1 cellular context compared by ENCODE assay signal in the genomic region with DNA sequence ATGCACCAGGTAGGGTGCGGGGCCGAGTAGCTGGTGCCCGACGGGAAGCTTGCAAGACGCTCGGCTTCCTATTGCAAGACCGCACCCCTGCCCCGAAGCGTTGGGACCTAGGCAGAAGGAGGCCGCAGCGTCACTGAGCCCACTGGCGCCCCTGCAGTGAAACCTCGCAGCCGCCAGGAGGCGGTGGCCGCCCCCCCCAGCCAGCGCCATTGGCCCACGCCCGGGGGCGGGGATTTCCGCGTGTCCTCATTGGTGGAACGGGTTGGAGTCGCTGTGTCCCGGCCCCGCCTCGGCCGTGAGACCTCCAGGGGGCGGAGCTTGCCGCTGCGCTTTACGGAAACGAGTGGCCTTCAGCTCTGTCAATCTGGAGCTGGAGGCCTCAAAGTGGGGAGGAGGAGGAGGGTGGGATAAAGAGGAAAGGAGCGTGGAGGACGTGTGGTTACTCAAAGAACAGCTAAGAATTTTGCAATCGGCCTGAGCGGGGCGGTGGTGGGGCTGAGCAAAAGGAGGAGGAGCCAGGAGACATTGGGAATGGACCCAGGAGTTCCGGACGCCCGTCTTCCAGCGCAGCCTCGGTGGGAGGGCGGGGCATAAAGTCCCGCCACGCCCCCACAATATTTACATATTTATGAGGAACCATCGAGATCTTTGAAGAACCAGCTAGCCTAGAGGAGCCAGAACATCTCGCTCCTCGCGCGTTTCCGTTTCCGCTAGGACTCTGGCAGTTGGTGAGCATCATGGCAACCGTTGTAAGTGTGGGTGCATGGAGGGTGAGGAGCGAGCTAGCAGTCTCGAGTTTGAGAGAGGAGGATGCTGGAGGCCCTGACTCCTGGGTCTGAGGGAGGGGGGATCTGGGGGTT.
TF ChIP-seq lines count a peak whose summit lies in the region.

Gene GYS1 (minus strand): TSS at position 135 of the 860 bp plus-strand sequence. CDS start 197 bp downstream, outside the sequence.
Gene RUVBL2 (plus strand): TSS at position 713 of the 860 bp plus-strand sequence. CDS start 25 bp downstream, at position 738.

TF ChIP-seq in HEK293, 187 proteins besides CTCF, POLR2A, EP300 and RAD21 (continued from another document):
- TF ChIP-seq, protein P1, sequence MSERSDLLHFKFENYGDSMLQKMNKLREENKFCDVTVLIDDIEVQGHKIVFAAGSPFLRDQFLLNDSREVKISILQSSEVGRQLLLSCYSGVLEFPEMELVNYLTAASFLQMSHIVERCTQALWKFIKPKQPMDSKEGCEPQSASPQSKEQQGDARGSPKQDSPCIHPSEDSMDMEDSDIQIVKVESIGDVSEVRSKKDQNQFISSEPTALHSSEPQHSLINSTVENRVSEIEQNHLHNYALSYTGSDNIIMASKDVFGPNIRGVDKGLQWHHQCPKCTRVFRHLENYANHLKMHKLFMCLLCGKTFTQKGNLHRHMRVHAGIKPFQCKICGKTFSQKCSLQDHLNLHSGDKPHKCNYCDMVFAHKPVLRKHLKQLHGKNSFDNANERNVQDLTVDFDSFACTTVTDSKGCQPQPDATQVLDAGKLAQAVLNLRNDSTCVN (tag by site-specific recombination; optimal IDR thresholded peaks at IDR 0.05), result peak; percentile 16
- TF ChIP-seq ZNF596 (tag by site-specific recombination; IDR thresholded peaks at IDR 0.05), result no peak
- TF ChIP-seq, protein P2, sequence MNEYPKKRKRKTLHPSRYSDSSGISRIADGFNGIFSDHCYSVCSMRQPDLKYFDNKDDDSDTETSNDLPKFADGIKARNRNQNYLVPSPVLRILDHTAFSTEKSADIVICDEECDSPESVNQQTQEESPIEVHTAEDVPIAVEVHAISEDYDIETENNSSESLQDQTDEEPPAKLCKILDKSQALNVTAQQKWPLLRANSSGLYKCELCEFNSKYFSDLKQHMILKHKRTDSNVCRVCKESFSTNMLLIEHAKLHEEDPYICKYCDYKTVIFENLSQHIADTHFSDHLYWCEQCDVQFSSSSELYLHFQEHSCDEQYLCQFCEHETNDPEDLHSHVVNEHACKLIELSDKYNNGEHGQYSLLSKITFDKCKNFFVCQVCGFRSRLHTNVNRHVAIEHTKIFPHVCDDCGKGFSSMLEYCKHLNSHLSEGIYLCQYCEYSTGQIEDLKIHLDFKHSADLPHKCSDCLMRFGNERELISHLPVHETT (tag by site-specific recombination; IDR thresholded peaks at IDR 0.05), result no peak
- no peak for TF ChIP-seq ZBTB21 (tag by site-specific recombination; IDR thresholded peaks at IDR 0.05)
- TF ChIP-seq TRIM28 (IDR thresholded peaks at IDR 0.05; ENCODE audit: borderline replicate concordance, low read length), result no peak
- peak; percentile 75 for TF ChIP-seq ZNF660 (tag by site-specific recombination; IDR thresholded peaks at IDR 0.05)
- no peak for TF ChIP-seq ZNF610 (tag by site-specific recombination; IDR thresholded peaks at IDR 0.05; ENCODE audit: borderline replicate concordance)
- no peak for TF ChIP-seq ZNF658 (tag by site-specific recombination; IDR thresholded peaks at IDR 0.05)
- TF ChIP-seq ZNF394 (tag by site-specific recombination; IDR thresholded peaks at IDR 0.05; ENCODE audit: borderline replicate concordance), result 0 out of 2 replicates have a peak, but pooled peaks have one; percentile 27
- TF ChIP-seq GLIS2 (tag by site-specific recombination; IDR thresholded peaks at IDR 0.05), result peak; percentile 68; the same call in 1 of the 2 replicates
- peak; percentile 98 for TF ChIP-seq SP2 (tag by site-specific recombination; IDR thresholded peaks at IDR 0.05)
- TF ChIP-seq ZBTB11 (tag by site-specific recombination; conservative IDR thresholded peaks at IDR 0.05; ENCODE audit: low read depth), result peak; percentile 86
- TF ChIP-seq, protein P3, sequence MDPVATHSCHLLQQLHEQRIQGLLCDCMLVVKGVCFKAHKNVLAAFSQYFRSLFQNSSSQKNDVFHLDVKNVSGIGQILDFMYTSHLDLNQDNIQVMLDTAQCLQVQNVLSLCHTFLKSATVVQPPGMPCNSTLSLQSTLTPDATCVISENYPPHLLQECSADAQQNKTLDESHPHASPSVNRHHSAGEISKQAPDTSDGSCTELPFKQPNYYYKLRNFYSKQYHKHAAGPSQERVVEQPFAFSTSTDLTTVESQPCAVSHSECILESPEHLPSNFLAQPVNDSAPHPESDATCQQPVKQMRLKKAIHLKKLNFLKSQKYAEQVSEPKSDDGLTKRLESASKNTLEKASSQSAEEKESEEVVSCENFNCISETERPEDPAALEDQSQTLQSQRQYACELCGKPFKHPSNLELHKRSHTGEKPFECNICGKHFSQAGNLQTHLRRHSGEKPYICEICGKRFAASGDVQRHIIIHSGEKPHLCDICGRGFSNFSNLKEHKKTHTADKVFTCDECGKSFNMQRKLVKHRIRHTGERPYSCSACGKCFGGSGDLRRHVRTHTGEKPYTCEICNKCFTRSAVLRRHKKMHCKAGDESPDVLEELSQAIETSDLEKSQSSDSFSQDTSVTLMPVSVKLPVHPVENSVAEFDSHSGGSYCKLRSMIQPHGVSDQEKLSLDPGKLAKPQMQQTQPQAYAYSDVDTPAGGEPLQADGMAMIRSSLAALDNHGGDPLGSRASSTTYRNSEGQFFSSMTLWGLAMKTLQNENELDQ (tag by site-specific recombination; IDR thresholded peaks at IDR 0.05; ENCODE audit: low read depth), result no peak
- TF ChIP-seq ZFP37 (tag by site-specific recombination; IDR thresholded peaks at IDR 0.05), result peak; percentile 49; the same call in 1 of the 2 replicates
- TF ChIP-seq, protein P4, sequence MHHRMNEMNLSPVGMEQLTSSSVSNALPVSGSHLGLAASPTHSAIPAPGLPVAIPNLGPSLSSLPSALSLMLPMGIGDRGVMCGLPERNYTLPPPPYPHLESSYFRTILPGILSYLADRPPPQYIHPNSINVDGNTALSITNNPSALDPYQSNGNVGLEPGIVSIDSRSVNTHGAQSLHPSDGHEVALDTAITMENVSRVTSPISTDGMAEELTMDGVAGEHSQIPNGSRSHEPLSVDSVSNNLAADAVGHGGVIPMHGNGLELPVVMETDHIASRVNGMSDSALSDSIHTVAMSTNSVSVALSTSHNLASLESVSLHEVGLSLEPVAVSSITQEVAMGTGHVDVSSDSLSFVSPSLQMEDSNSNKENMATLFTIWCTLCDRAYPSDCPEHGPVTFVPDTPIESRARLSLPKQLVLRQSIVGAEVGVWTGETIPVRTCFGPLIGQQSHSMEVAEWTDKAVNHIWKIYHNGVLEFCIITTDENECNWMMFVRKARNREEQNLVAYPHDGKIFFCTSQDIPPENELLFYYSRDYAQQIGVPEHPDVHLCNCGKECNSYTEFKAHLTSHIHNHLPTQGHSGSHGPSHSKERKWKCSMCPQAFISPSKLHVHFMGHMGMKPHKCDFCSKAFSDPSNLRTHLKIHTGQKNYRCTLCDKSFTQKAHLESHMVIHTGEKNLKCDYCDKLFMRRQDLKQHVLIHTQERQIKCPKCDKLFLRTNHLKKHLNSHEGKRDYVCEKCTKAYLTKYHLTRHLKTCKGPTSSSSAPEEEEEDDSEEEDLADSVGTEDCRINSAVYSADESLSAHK (tag by site-specific recombination; IDR thresholded peaks at IDR 0.05), result no peak
- no peak for TF ChIP-seq ZNF701 (tag by site-specific recombination; IDR thresholded peaks at IDR 0.05)
- no peak for TF ChIP-seq KLF7 (tag by site-specific recombination; IDR thresholded peaks at IDR 0.05; ENCODE audit: borderline replicate concordance)
- TF ChIP-seq OVOL3 (tag by site-specific recombination; IDR thresholded peaks at IDR 0.05), result no peak
- TF ChIP-seq, protein P5, sequence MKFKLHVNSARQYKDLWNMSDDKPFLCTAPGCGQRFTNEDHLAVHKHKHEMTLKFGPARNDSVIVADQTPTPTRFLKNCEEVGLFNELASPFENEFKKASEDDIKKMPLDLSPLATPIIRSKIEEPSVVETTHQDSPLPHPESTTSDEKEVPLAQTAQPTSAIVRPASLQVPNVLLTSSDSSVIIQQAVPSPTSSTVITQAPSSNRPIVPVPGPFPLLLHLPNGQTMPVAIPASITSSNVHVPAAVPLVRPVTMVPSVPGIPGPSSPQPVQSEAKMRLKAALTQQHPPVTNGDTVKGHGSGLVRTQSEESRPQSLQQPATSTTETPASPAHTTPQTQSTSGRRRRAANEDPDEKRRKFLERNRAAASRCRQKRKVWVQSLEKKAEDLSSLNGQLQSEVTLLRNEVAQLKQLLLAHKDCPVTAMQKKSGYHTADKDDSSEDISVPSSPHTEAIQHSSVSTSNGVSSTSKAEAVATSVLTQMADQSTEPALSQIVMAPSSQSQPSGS (tag by site-specific recombination; IDR thresholded peaks at IDR 0.05; ENCODE audit: low read depth), result no peak
- no peak for TF ChIP-seq ZBTB48 (tag by site-specific recombination; IDR thresholded peaks at IDR 0.05)
- no peak for TF ChIP-seq ZNF777 (tag by site-specific recombination; IDR thresholded peaks at IDR 0.05; ENCODE audit: borderline replicate concordance)
- TF ChIP-seq ZNF174 (tag by site-specific recombination; IDR thresholded peaks at IDR 0.05), result no peak
- no peak for TF ChIP-seq ZBTB6 (tag by site-specific recombination; IDR thresholded peaks at IDR 0.05)
- no peak for TF ChIP-seq ZNF202 (tag by site-specific recombination; IDR thresholded peaks at IDR 0.05; ENCODE audit: borderline replicate concordance)
- peak; percentile 49; the same call in 1 of the 2 replicates for TF ChIP-seq ZNF335 (tag by site-specific recombination; conservative IDR thresholded peaks at IDR 0.05)
- no peak for TF ChIP-seq ZFP41 (tag by site-specific recombination; IDR thresholded peaks at IDR 0.05; ENCODE audit: borderline replicate concordance)
- TF ChIP-seq ZBTB20 (tag by site-specific recombination; IDR thresholded peaks at IDR 0.05), result peak; percentile 93; the same call in 1 of the 2 replicates
- TF ChIP-seq, protein P6, sequence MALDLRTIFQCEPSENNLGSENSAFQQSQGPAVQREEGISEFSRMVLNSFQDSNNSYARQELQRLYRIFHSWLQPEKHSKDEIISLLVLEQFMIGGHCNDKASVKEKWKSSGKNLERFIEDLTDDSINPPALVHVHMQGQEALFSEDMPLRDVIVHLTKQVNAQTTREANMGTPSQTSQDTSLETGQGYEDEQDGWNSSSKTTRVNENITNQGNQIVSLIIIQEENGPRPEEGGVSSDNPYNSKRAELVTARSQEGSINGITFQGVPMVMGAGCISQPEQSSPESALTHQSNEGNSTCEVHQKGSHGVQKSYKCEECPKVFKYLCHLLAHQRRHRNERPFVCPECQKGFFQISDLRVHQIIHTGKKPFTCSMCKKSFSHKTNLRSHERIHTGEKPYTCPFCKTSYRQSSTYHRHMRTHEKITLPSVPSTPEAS (tag by site-specific recombination; IDR thresholded peaks at IDR 0.05), result no peak
- TF ChIP-seq ZNF184 (tag by site-specific recombination; IDR thresholded peaks at IDR 0.05), result no peak
- no peak for TF ChIP-seq TCF7L2 (IDR thresholded peaks at IDR 0.05; ENCODE audit: borderline replicate concordance, low read depth, low read length)
- TF ChIP-seq, protein P7, sequence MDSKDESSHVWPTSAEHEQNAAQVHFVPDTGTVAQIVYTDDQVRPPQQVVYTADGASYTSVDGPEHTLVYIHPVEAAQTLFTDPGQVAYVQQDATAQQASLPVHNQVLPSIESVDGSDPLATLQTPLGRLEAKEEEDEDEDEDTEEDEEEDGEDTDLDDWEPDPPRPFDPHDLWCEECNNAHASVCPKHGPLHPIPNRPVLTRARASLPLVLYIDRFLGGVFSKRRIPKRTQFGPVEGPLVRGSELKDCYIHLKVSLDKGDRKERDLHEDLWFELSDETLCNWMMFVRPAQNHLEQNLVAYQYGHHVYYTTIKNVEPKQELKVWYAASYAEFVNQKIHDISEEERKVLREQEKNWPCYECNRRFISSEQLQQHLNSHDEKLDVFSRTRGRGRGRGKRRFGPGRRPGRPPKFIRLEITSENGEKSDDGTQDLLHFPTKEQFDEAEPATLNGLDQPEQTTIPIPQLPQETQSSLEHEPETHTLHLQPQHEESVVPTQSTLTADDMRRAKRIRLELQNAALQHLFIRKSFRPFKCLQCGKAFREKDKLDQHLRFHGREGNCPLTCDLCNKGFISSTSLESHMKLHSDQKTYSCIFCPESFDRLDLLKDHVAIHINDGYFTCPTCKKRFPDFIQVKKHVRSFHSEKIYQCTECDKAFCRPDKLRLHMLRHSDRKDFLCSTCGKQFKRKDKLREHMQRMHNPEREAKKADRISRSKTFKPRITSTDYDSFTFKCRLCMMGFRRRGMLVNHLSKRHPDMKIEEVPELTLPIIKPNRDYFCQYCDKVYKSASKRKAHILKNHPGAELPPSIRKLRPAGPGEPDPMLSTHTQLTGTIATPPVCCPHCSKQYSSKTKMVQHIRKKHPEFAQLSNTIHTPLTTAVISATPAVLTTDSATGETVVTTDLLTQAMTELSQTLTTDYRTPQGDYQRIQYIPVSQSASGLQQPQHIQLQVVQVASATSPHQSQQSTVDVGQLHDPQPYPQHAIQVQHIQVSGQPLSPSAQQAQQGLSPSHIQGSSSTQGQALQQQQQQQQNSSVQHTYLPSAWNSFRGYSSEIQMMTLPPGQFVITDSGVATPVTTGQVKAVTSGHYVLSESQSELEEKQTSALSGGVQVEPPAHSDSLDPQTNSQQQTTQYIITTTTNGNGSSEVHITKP (tag by site-specific recombination; IDR thresholded peaks at IDR 0.05), result peak; percentile 98
- 0 out of 2 replicates have a peak, but pooled peaks have one; percentile 51 for TF ChIP-seq ZNF561 (tag by site-specific recombination; IDR thresholded peaks at IDR 0.05; ENCODE audit: borderline replicate concordance)
- peak; percentile 57; the same call in 1 of the 2 replicates for TF ChIP-seq ZNF324 (tag by site-specific recombination; IDR thresholded peaks at IDR 0.05)
TF ChIP-seq in HEK293: peak in this region for 48.
